21 cellular contexts compared by ENCODE assay signal in genomic region chr2:212294816-212295215, GRCh38.
DNase-seq lines count a peak whose midpoint lies in the region; FAIRE-seq and TF ChIP-seq lines count a peak whose summit lies in the region.
"Had no signal": no experiment of that assay in that cellular context is flagged by ENCODE, and none has a peak within 500 bp of the region (broad histone marks: within the 10 kb centered on the region; RNA-seq: fewer than 3 reads in every experiment).

No MANE protein-coding gene starts in this region.

- no peaks in the 10 kb centered on the region for H3K36me3 ChIP-seq in tibial artery

- no peaks in the 10 kb centered on the region for H3K4me1 ChIP-seq in tibial artery

- intact Hi-C loops in tibial artery (cut with DNase I; ENCODE audit: low total_unique reads), result no loop called here

- H3K4me3 ChIP-seq in tibial artery (no peak overlapping the region), coronary artery (no peak overlapping the region)
- H3K4me3 ChIP-seq: K562, smooth muscle cell had no signal

- peak; percentile 91 for FAIRE-seq in islet of Langerhans (lab: Jason Lieb, UNC)
- FAIRE-seq: astrocyte, GM19239, K562 had no signal

- H3K9me3 ChIP-seq in tibial artery, result no peaks in the 10 kb centered on the region

- TF ChIP-seq CTCF in tibial artery (IDR thresholded peaks at IDR 0.05) (no peak), coronary artery (IDR thresholded peaks at IDR 0.05) (no peak)

- H3K27me3 ChIP-seq in tibial artery, result no peaks in the 10 kb centered on the region

- H3K27ac ChIP-seq in tibial artery (no peak overlapping the region), coronary artery (no peak overlapping the region)

- peak; percentile 4 for DNase-seq in NCI-H1105 treated with DMSO at 0.1 percent for 48 hours (lab: John Stamatoyannopoulos, UW)
- no peak for DNase-seq in NCI-H1105 (lab: John Stamatoyannopoulos, UW)
- peak; percentile 52 for DNase-seq in NCI-H146 treated with DMSO at 0.1 percent for 48 hours (lab: John Stamatoyannopoulos, UW; ENCODE audit: unreplicated experiment)
- peak; percentile 95 for DNase-seq in NCI-H82 (lab: John Stamatoyannopoulos, UW)
- DNase-seq in tibial artery, result no peak
- no peak for DNase-seq in coronary artery (ENCODE audit: low spot score)
- no peak for DNase-seq in NCI-H2227 treated with DMSO at 0.1 percent for 48 hours (lab: John Stamatoyannopoulos, UW)
- DNase-seq: 8988T; activated CD4-positive, alpha-beta T cell treated with anti-CD3 and anti-CD28 coated beads for 36 hours; GF-D8; GOT3; mesenchymal stem cell; NCI-H2107; nucleus accumbens; stimulated activated CD4-positive, alpha-beta T cell treated with anti-CD3 and anti-CD28 coated beads, Interleukin-4, amount 100 ng/mL, for 24 hours; T-cell had no signal

Comparison
In these comparisons a context has a peak if more than half of its experiments do, and no peak if none do; other contexts are left out.
1. DNase-seq: peak in NCI-H1105 treated with DMSO at 0.1 percent for 48 hours (single experiment), NCI-H146 treated with DMSO at 0.1 percent for 48 hours (single experiment) and NCI-H82 (single experiment); none in NCI-H1105 (single experiment), tibial artery (0 of 2), coronary artery (single experiment) and NCI-H2227 treated with DMSO at 0.1 percent for 48 hours (single experiment).